ENCODE assay signal across 15 cellular contexts in the genomic region with DNA sequence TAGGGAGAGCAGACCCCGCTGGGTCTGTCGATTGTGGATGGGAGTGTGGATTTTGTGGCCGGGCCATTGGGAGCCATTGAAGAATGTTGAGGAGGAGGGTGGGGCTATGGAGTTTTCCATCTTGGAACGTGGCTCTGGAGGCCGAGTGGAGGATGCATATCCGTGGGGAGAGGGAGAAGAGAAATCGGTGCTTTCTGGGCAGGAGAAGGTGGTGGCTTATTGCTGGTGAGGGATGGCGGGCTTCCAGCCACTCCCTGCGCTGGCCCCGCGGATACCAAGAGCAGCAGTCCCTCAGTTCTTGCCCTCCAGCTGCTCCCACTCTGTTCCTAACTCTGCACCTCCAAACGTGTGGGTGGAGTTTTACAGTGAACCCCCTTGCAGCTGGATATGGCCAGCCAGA.
"Had no signal": no experiment of that assay in that cellular context is flagged by ENCODE, and none has a peak within 500 bp of the region (broad histone marks: within the 10 kb centered on the region; RNA-seq: fewer than 3 reads in every experiment).

No MANE protein-coding gene starts in this region.

- DNase-seq: activated CD4-positive, alpha-beta T cell treated with anti-CD3 and anti-CD28 coated beads for 1 hour; activated CD4-positive, alpha-beta T cell treated with anti-CD3 and anti-CD28 coated beads, Interleukin-2, amount 50 U/mL, for 48 hours; foreskin melanocyte; hypothalamus; islet precursor cell; left lung; midbrain; psoas muscle; right cardiac atrium; transverse colon had no signal

- H3K4me3 ChIP-seq: cardiac muscle cell, left lung, psoas muscle, skin epidermis, transverse colon had no signal

- H3K27me3 ChIP-seq: cardiac muscle cell, left lung, transverse colon had no signal

- H3K36me3 ChIP-seq: transverse colon had no signal

- H3K27ac Mint-ChIP-seq: activated naive CD8-positive, alpha-beta T cell; stimulated activated naive CD8-positive, alpha-beta T cell treated with anti-CD3 and anti-CD28 coated beads, Interleukin-15, Interleukin-2, amounts not matched to agents 100 ng/mL and 50 ng/mL, for 24 hours had no signal

- H3K27ac ChIP-seq: cardiac muscle cell, left lung, psoas muscle, transverse colon had no signal

- H3K27me3 Mint-ChIP-seq: activated naive CD8-positive, alpha-beta T cell; stimulated activated naive CD8-positive, alpha-beta T cell treated with anti-CD3 and anti-CD28 coated beads, Interleukin-15, Interleukin-2, amounts not matched to agents 100 ng/mL and 50 ng/mL, for 24 hours had no signal

- ATAC-seq: left lung, psoas muscle, right cardiac atrium had no signal

- H3K9me3 Mint-ChIP-seq: neural crest cell; stimulated activated naive CD8-positive, alpha-beta T cell treated with anti-CD3 and anti-CD28 coated beads, Interleukin-15, Interleukin-2, amounts not matched to agents 100 ng/mL and 50 ng/mL, for 24 hours had no signal

- H3K4me1 ChIP-seq: psoas muscle had no signal

- H3K4me3 Mint-ChIP-seq: activated naive CD8-positive, alpha-beta T cell; neural crest cell; stimulated activated naive CD8-positive, alpha-beta T cell treated with anti-CD3 and anti-CD28 coated beads, Interleukin-15, Interleukin-2, amounts not matched to agents 100 ng/mL and 50 ng/mL, for 24 hours had no signal

- H3K9me3 ChIP-seq: left lung, psoas muscle, transverse colon had no signal
